Comparison of ENCODE assay signal across 1 cellular context in the genomic region with DNA sequence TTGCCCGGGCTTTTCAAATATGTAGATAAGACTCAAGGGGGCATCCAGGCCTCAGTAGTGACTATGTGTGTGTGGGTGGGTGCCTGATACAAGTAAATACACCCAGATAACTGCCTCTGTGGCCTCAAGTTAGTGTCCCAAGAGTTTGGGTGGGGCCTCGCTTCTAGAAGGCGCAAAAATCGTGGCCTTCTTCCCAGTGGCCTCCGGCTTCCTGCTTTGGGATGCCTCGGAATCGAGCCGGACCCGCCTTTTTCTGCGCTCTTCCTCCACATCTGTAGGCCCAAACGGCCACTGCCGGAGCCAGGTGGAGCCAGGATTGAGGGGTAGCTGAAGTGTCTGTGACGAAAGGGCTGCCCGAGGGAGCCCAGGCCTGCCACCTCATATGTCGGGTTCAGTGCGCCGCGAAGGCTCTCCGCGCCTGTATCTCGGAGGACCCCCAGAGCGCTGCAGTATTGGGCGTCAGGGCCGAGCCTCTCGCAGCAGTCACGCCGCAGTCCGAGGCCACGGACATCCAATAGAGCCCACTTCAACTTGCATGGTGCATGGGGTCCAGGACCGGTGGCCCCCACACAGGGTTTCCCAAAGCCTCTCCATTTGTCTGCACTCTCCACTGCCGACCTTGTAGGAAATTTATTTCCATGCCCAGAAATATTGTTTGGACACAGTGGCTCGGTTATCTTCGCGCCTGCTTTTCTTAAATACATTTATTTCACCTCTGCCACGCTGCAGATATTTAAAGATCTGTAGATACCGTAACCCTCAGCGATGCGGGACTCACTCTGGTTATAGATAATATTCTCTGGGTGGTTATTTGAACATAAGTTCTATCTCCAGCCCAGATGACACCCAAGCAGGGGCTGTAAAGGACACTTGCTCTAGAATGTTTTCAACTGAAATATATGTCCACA.
TF ChIP-seq lines count a peak whose summit lies in the region.

No MANE protein-coding gene starts in this region.

TF ChIP-seq in HCT116, 20 proteins besides CTCF, POLR2A, EP300 and RAD21 (continued from another document):
- TF ChIP-seq TCF7L2 (IDR thresholded peaks at IDR 0.05; ENCODE audit: borderline replicate concordance, extremely low read depth, insufficient read depth, insufficient read length), result no peak
- TF ChIP-seq EGR1 (IDR thresholded peaks at IDR 0.05; ENCODE audit: low read depth), result no peak
- TF ChIP-seq, protein P1, sequence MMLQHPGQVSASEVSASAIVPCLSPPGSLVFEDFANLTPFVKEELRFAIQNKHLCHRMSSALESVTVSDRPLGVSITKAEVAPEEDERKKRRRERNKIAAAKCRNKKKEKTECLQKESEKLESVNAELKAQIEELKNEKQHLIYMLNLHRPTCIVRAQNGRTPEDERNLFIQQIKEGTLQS (IDR thresholded peaks at IDR 0.05), result no peak
- TF ChIP-seq SRF (IDR thresholded peaks at IDR 0.05; ENCODE audit: low read depth), result no peak
- no peak for TF ChIP-seq SP1 (IDR thresholded peaks at IDR 0.05; ENCODE audit: low read depth)
- no peak for TF ChIP-seq YY1 (IDR thresholded peaks at IDR 0.05; ENCODE audit: extremely low read depth, insufficient replicate concordance, low read depth, low read length)
- no peak for TF ChIP-seq ZNF274 (IDR thresholded peaks at IDR 0.05; ENCODE audit: low read depth, low read length)
- no peak for TF ChIP-seq FOSL1 (IDR thresholded peaks at IDR 0.05; ENCODE audit: low read depth)
- TF ChIP-seq, protein P2, sequence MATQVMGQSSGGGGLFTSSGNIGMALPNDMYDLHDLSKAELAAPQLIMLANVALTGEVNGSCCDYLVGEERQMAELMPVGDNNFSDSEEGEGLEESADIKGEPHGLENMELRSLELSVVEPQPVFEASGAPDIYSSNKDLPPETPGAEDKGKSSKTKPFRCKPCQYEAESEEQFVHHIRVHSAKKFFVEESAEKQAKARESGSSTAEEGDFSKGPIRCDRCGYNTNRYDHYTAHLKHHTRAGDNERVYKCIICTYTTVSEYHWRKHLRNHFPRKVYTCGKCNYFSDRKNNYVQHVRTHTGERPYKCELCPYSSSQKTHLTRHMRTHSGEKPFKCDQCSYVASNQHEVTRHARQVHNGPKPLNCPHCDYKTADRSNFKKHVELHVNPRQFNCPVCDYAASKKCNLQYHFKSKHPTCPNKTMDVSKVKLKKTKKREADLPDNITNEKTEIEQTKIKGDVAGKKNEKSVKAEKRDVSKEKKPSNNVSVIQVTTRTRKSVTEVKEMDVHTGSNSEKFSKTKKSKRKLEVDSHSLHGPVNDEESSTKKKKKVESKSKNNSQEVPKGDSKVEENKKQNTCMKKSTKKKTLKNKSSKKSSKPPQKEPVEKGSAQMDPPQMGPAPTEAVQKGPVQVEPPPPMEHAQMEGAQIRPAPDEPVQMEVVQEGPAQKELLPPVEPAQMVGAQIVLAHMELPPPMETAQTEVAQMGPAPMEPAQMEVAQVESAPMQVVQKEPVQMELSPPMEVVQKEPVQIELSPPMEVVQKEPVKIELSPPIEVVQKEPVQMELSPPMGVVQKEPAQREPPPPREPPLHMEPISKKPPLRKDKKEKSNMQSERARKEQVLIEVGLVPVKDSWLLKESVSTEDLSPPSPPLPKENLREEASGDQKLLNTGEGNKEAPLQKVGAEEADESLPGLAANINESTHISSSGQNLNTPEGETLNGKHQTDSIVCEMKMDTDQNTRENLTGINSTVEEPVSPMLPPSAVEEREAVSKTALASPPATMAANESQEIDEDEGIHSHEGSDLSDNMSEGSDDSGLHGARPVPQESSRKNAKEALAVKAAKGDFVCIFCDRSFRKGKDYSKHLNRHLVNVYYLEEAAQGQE (IDR thresholded peaks at IDR 0.05; ENCODE audit: low read depth), result no peak
- TF ChIP-seq, protein P3, sequence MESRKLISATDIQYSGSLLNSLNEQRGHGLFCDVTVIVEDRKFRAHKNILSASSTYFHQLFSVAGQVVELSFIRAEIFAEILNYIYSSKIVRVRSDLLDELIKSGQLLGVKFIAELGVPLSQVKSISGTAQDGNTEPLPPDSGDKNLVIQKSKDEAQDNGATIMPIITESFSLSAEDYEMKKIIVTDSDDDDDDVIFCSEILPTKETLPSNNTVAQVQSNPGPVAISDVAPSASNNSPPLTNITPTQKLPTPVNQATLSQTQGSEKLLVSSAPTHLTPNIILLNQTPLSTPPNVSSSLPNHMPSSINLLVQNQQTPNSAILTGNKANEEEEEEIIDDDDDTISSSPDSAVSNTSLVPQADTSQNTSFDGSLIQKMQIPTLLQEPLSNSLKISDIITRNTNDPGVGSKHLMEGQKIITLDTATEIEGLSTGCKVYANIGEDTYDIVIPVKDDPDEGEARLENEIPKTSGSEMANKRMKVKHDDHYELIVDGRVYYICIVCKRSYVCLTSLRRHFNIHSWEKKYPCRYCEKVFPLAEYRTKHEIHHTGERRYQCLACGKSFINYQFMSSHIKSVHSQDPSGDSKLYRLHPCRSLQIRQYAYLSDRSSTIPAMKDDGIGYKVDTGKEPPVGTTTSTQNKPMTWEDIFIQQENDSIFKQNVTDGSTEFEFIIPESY (IDR thresholded peaks at IDR 0.05; ENCODE audit: extremely low read depth, insufficient replicate concordance, low read length), result no peak
- TF ChIP-seq ELF1 (IDR thresholded peaks at IDR 0.05; ENCODE audit: borderline replicate concordance, low read depth), result no peak
- no peak for TF ChIP-seq JUND (IDR thresholded peaks at IDR 0.05)
